In genomic region chr3:49171775-49172500, GRCh38 we compare ENCODE assay signal across 8 cellular contexts.
DNase-seq lines count a peak whose midpoint lies in the region; ATAC-seq and TF ChIP-seq lines count a peak whose summit lies in the region.

No MANE protein-coding gene starts in this region.

- H3K79me2 ChIP-seq in SU-DHL-6 (ENCODE audit: insufficient read depth, low read length) = no peaks in the 10 kb centered on the region

- no peaks in the 10 kb centered on the region for H3K9me3 ChIP-seq in ES-I3 (ENCODE audit: control insufficient read depth, insufficient read depth, low read length)
- H3K9me3 ChIP-seq in SU-DHL-6 (ENCODE audit: insufficient read depth, low read length) = no peaks in the 10 kb centered on the region

- no peak for TF ChIP-seq POLR2A in GM18505 (IDR thresholded peaks at IDR 0.05; ENCODE audit: borderline replicate concordance, extremely low read depth, insufficient read depth, insufficient read length)

- no peak overlapping the region for H2AFZ ChIP-seq in SU-DHL-6 (ENCODE audit: low read depth, low read length, severe bottlenecking)

- peaks cover 11% of the 10 kb centered on the region for H3K4me1 ChIP-seq in ES-I3 (ENCODE audit: insufficient read depth, low read length)

- H3K36me3 ChIP-seq in ES-I3 (ENCODE audit: insufficient read depth, low read length) (no peaks in the 10 kb centered on the region), SU-DHL-6 (ENCODE audit: low read length) (no peaks in the 10 kb centered on the region)

- no peak overlapping the region for H3K4me3 ChIP-seq in SU-DHL-6 (ENCODE audit: insufficient read depth, low read length, poor library complexity, severe bottlenecking)
- H3K4me3 ChIP-seq in foreskin fibroblast (ENCODE audit: low read depth in 1 of 2, low read length in 2 of 2) = peak overlapping the region; percentile 91 to 92
- H3K4me3 ChIP-seq in retinal pigment epithelial cell (ENCODE audit: low read length) = peak overlapping the region; percentile 70

- H3K27ac ChIP-seq in SU-DHL-6 (ENCODE audit: low read depth, low read length) = no peak overlapping the region

- DNase-seq in foreskin fibroblast = no peak
- no peak for DNase-seq in retinal pigment epithelial cell (ENCODE audit: low read depth)
- no peak for DNase-seq in GOT3 (lab: John Stamatoyannopoulos, UW)

- no peaks in the 10 kb centered on the region for H4K20me1 ChIP-seq in SU-DHL-6 (ENCODE audit: low read depth, low read length)

- ATAC-seq in GM18505 (IDR thresholded peaks at IDR 0.05; ENCODE audit: unreplicated experiment) (no peak), GM18502 (IDR thresholded peaks at IDR 0.05; ENCODE audit: poor library complexity, unreplicated experiment) (no peak), GM21528 (IDR thresholded peaks at IDR 0.05; ENCODE audit: low FRiP score, unreplicated experiment) (no peak)

- H3K4me2 ChIP-seq in SU-DHL-6 (ENCODE audit: low read depth, low read length, poor library complexity, severe bottlenecking) = peak overlapping the region; percentile 65

- no peaks in the 10 kb centered on the region for H3K27me3 ChIP-seq in SU-DHL-6 (ENCODE audit: low read length)

- H3K9ac ChIP-seq in ES-I3 (ENCODE audit: low read depth, low read length) = peak overlapping the region; percentile 81
- no peak overlapping the region for H3K9ac ChIP-seq in SU-DHL-6 (ENCODE audit: low read length)

- no peaks in the 10 kb centered on the region for H3K9me2 ChIP-seq in SU-DHL-6 (replicated peaks; ENCODE audit: insufficient read depth, low read length)

- TF ChIP-seq CTCF in SU-DHL-6 (IDR thresholded peaks at IDR 0.05; ENCODE audit: insufficient read depth, low read length, poor library complexity, severe bottlenecking) = no peak
- TF ChIP-seq CTCF in foreskin fibroblast (IDR thresholded peaks at IDR 0.05; ENCODE audit: low read depth, low read length) = no peak
- no peak for TF ChIP-seq CTCF in retinal pigment epithelial cell (conservative IDR thresholded peaks at IDR 0.05; ENCODE audit: low read depth, low read length)

- H3F3A ChIP-seq in SU-DHL-6 (ENCODE audit: insufficient read depth) = no peaks in the 10 kb centered on the region
